ENCODE assay signal across 2 cellular contexts in the genomic region with DNA sequence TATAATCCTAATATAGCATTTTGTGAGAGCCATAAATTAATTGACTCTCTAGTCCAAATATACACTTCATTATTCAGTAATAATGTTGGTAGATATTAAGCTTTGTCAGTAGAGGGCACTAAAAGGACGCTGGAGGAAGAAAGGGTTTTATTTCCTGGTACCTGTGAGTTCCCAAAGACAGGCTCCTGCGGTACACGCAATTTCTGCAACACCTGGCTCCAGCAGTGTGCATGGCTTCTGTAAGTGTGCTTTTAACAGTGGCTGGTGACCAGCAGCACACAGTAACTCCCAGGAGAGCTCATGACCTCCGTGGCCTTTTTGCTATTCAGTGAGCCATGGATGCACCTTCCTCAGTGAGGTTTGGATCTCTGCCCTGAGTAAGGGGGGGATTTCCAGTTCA.
TF ChIP-seq lines count a peak whose summit lies in the region.

No MANE protein-coding gene starts in this region.

TF ChIP-seq in HCT116, 20 proteins besides CTCF, POLR2A, EP300 and RAD21 (continued from another document):
- TF ChIP-seq, protein P1, sequence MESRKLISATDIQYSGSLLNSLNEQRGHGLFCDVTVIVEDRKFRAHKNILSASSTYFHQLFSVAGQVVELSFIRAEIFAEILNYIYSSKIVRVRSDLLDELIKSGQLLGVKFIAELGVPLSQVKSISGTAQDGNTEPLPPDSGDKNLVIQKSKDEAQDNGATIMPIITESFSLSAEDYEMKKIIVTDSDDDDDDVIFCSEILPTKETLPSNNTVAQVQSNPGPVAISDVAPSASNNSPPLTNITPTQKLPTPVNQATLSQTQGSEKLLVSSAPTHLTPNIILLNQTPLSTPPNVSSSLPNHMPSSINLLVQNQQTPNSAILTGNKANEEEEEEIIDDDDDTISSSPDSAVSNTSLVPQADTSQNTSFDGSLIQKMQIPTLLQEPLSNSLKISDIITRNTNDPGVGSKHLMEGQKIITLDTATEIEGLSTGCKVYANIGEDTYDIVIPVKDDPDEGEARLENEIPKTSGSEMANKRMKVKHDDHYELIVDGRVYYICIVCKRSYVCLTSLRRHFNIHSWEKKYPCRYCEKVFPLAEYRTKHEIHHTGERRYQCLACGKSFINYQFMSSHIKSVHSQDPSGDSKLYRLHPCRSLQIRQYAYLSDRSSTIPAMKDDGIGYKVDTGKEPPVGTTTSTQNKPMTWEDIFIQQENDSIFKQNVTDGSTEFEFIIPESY (IDR thresholded peaks at IDR 0.05; ENCODE audit: extremely low read depth, insufficient replicate concordance, low read length) = no peak
- TF ChIP-seq TCF7L2 (IDR thresholded peaks at IDR 0.05; ENCODE audit: borderline replicate concordance, extremely low read depth, insufficient read depth, insufficient read length) = no peak
- no peak for TF ChIP-seq FOSL1 (IDR thresholded peaks at IDR 0.05; ENCODE audit: low read depth)
- TF ChIP-seq, protein P2, sequence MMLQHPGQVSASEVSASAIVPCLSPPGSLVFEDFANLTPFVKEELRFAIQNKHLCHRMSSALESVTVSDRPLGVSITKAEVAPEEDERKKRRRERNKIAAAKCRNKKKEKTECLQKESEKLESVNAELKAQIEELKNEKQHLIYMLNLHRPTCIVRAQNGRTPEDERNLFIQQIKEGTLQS (IDR thresholded peaks at IDR 0.05) = no peak
- TF ChIP-seq SIN3A (IDR thresholded peaks at IDR 0.05; ENCODE audit: low read depth) = no peak
- no peak for TF ChIP-seq ZFX (IDR thresholded peaks at IDR 0.05)
- TF ChIP-seq ELF1 (IDR thresholded peaks at IDR 0.05; ENCODE audit: borderline replicate concordance, low read depth) = no peak
- no peak for TF ChIP-seq EZH2 (IDR thresholded peaks at IDR 0.05)

TF ChIP-seq in liver, 16 proteins besides CTCF, POLR2A, EP300 and RAD21 (continued from another document):
- TF ChIP-seq TAF1 (conservative IDR thresholded peaks at IDR 0.05) = no peak
- no peak for TF ChIP-seq FOXA1 (IDR thresholded peaks at IDR 0.05)
- TF ChIP-seq RXRA (IDR thresholded peaks at IDR 0.05) = peak in 1 of 2 donors; percentile 7
- TF ChIP-seq, protein P2 (IDR thresholded peaks at IDR 0.05) = peak; percentile 40
- no peak for TF ChIP-seq FOXA2 (IDR thresholded peaks at IDR 0.05)
- no peak for TF ChIP-seq GABPA (IDR thresholded peaks at IDR 0.05 in 1 of 2, conservative IDR thresholded peaks at IDR 0.05 in 1 of 2)
- TF ChIP-seq EGR1 (IDR thresholded peaks at IDR 0.05; ENCODE audit: low read depth in 2 of 2) = no peak
- TF ChIP-seq SP1 (IDR thresholded peaks at IDR 0.05) = no peak
- no peak for TF ChIP-seq HNF4G (IDR thresholded peaks at IDR 0.05)
